1 cellular context compared by ENCODE assay signal in the genomic region with DNA sequence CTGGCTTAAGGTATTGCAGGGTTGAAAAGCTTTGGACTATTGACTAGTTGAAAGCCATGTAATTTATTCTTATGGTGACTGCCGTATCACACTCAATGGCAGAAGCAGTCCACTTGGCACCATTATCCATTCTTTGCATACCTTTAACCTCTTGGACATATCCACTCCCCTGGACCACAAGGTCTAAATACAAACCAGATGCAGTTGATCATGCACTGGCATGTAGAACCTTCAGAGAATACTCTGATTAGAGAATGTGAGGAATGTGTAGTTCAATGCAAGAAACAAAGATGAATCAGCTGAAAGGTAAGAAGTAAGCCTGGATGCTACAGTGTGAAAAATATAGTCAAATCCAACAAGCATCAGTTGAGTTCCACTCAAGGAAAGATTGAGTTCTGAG.
TF ChIP-seq lines count a peak whose summit lies in the region.

No MANE protein-coding gene starts in this region.

TF ChIP-seq in SK-N-SH, 30 proteins besides CTCF, POLR2A, EP300 and RAD21 (continued from another document):
- peak; percentile 73 for TF ChIP-seq ZBTB33 (IDR thresholded peaks at IDR 0.05; ENCODE audit: borderline replicate concordance, low read depth)
- TF ChIP-seq RXRA (IDR thresholded peaks at IDR 0.05; ENCODE audit: borderline replicate concordance, low read depth) = peak; percentile 87
- TF ChIP-seq, protein P1, sequence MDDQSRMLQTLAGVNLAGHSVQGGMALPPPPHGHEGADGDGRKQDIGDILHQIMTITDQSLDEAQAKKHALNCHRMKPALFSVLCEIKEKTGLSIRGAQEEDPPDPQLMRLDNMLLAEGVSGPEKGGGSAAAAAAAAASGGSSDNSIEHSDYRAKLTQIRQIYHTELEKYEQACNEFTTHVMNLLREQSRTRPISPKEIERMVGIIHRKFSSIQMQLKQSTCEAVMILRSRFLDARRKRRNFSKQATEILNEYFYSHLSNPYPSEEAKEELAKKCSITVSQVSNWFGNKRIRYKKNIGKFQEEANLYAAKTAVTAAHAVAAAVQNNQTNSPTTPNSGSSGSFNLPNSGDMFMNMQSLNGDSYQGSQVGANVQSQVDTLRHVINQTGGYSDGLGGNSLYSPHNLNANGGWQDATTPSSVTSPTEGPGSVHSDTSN (IDR thresholded peaks at IDR 0.05) = peak; percentile 88
- TF ChIP-seq EZH2phosphoT487 (IDR thresholded peaks at IDR 0.05; ENCODE audit: borderline replicate concordance, low read depth) = no peak
- TF ChIP-seq FOSL2 (IDR thresholded peaks at IDR 0.05; ENCODE audit: borderline replicate concordance, low read depth) = peak; percentile 74
- TF ChIP-seq POLR2AphosphoS5 (IDR thresholded peaks at IDR 0.05; ENCODE audit: low read depth, low read length) = peak; percentile 81
- TF ChIP-seq MXI1 (IDR thresholded peaks at IDR 0.05; ENCODE audit: low read depth, low read length) = no peak
